22 cellular contexts compared by ENCODE assay signal in the genomic region with DNA sequence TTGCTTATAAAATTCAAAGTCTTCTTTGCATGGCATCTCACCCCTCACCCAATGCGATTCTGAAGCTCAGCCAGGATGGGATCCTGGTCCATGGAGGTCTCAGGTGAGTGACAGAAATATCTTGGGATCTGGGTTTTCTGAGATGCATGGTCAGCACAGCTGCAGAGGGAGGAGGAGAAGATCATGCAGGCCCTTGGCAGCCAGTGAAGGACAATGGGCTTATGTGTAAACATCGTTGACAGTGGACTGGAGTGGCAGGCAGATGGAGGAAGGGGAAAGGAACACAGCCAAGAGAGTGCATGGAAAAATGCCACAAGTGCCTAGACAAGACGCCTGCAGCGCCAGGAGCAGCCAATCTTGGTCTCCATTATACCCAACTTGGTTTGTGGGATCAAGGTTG.
"Had no signal": no experiment of that assay in that cellular context is flagged by ENCODE, and none has a peak within 500 bp of the region (broad histone marks: within the 10 kb centered on the region; RNA-seq: fewer than 3 reads in every experiment).

No MANE protein-coding gene starts in this region.

- H2AFZ ChIP-seq: parathyroid adenoma had no signal

- H3K9me3 ChIP-seq: esophagus squamous epithelium, gastroesophageal sphincter, left ventricle myocardium inferior, lower lobe of right lung, psoas muscle, right lobe of liver, testis, tibial nerve, upper lobe of right lung, vagina had no signal

- ATAC-seq: effector memory CD8-positive, alpha-beta T cell; gastroesophageal sphincter; left cardiac atrium; lower lobe of right lung; psoas muscle; right lobe of liver; stimulated activated effector memory CD8-positive, alpha-beta T cell treated with anti-CD3 and anti-CD28 coated beads, Interleukin-12 subunit alpha, Interleukin-12 subunit beta, amount 100 ng/mL, for 72 hours; stimulated activated naive CD8-positive, alpha-beta T cell treated with anti-CD3 and anti-CD28 coated beads, Interleukin-15, Interleukin-2, amounts not matched to agents 100 U/mL and 50 U/mL, for 24 hours; upper lobe of right lung had no signal

- H3K4me3 ChIP-seq: esophagus squamous epithelium, gastroesophageal sphincter, left ventricle myocardium inferior, lower lobe of right lung, psoas muscle, right lobe of liver, testis, tibial nerve, upper lobe of right lung, vagina had no signal

- DNase-seq: effector memory CD8-positive, alpha-beta T cell; esophagus squamous epithelium; foreskin fibroblast; kidney; left cardiac atrium; left ventricle myocardium inferior; lower lobe of right lung; mesenchymal stem cell; naive B cell; occipital lobe; psoas muscle; right lobe of liver; stimulated activated CD4-positive, alpha-beta T cell treated with anti-CD3 and anti-CD28 coated beads, Interleukin-4, amount 100 ng/mL, for 1 hour; stimulated activated CD8-positive, alpha-beta memory T cell treated with anti-CD3 and anti-CD28 coated beads, Interleukin-4, amount 100 ng/mL, for 48 hours; stimulated activated naive CD8-positive, alpha-beta T cell treated with anti-CD3 and anti-CD28 coated beads, Interleukin-15, Interleukin-2, amounts not matched to agents 100 U/mL and 50 U/mL, for 24 hours; testis; upper lobe of right lung had no signal

- H3K27me3 ChIP-seq: esophagus squamous epithelium, gastroesophageal sphincter, right lobe of liver, testis, tibial nerve, upper lobe of right lung, vagina had no signal

- H3K27ac ChIP-seq: esophagus squamous epithelium, gastroesophageal sphincter, left ventricle myocardium inferior, lower lobe of right lung, parathyroid adenoma, psoas muscle, right lobe of liver, testis, tibial nerve, upper lobe of right lung, vagina had no signal

- H3K36me3 ChIP-seq: esophagus squamous epithelium, gastroesophageal sphincter, left ventricle myocardium inferior, lower lobe of right lung, right lobe of liver, tibial nerve, upper lobe of right lung, vagina had no signal

- H3K79me2 ChIP-seq: parathyroid adenoma had no signal

- H3K4me1 ChIP-seq: esophagus squamous epithelium, gastroesophageal sphincter, left ventricle myocardium inferior, lower lobe of right lung, parathyroid adenoma, psoas muscle, right lobe of liver, testis, vagina had no signal
